ENCODE assay signal across 18 cellular contexts in the genomic region with DNA sequence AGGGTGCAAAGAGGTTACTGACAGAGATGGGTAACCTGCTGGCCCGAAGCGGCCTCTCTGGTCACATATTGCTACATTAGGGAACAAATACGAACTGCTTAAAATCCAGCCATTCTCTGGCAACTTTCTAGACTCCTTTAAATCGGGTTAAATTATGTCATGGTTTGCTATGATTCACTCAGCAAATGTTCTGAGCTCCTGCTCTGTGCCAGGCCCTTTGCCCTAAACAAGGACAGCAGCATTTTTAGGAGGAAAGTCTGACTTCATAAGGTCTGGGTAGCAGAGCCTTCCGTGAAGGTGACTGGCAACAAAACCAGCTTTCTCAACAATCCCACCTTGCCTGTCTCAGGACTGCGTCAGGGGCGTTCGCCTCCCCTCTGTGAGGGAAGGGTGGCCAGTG. TPM values are rescaled to one million over a fixed set of nuclear protein-coding genes. Genes with fewer than 3 reads are reported as not detected.
"Had no signal": no experiment of that assay in that cellular context is flagged by ENCODE, and none has a peak within 500 bp of the region (broad histone marks: within the 10 kb centered on the region; RNA-seq: fewer than 3 reads in every experiment).

No MANE protein-coding gene starts in this region.

- H3K36me3 ChIP-seq: brain microvascular endothelial cell, left ventricle myocardium inferior, upper lobe of right lung had no signal

- DNase-seq: activated naive CD4-positive, alpha-beta T cell treated with anti-CD3 and anti-CD28 coated beads, Interleukin-2, amount 50 U/mL, for 16 hours; activated T-cell treated with anti-CD3 and anti-CD28 coated beads, Interleukin-2, amount 50 U/mL, for 1 hour; brain microvascular endothelial cell; cerebellar nuclear complex; dermis blood vessel endothelial cell; foreskin keratinocyte; head of caudate nucleus; left ventricle myocardium inferior; stimulated activated CD4-positive, alpha-beta T cell treated with anti-CD3 and anti-CD28 coated beads, Interleukin-2, amount 100 ng/mL, for 48 hours; stimulated activated naive CD4-positive, alpha-beta T cell treated with Interleukin-2 at 50 U/mL for 16 hours; upper lobe of right lung had no signal

- H3K9me3 ChIP-seq: left ventricle myocardium inferior, upper lobe of right lung had no signal

- H3K27me3 ChIP-seq: brain microvascular endothelial cell, foreskin keratinocyte, upper lobe of right lung had no signal

- ATAC-seq: esophagus mucosa, foreskin keratinocyte, upper lobe of right lung had no signal

- H3K4me1 ChIP-seq: left ventricle myocardium inferior, upper lobe of right lung had no signal

- FAIRE-seq: islet of Langerhans had no signal

- H3K27ac ChIP-seq: brain microvascular endothelial cell, foreskin keratinocyte, left ventricle myocardium inferior, upper lobe of right lung had no signal

- H3K4me3 ChIP-seq: left ventricle myocardium inferior, upper lobe of right lung had no signal

RNA-seq across cellular contexts. Expression of gene ZP4, which starts 15.4 kb away (rescaled TPM):
- total RNA-seq: dermis blood vessel endothelial cell; esophagus mucosa; left ventricle myocardium inferior; mesenteric fat pad; osteocyte; T-helper 2 cell treated with Interferon-gamma antibody and Interleukin-4, amounts not matched to agents 100 ng/mL and 5 ng/mL, for 36 hours; temporal lobe; upper lobe of right lung had no signal
- polyA plus RNA-seq: neural cell had no signal
